8 cellular contexts compared by ENCODE assay signal in the genomic region with DNA sequence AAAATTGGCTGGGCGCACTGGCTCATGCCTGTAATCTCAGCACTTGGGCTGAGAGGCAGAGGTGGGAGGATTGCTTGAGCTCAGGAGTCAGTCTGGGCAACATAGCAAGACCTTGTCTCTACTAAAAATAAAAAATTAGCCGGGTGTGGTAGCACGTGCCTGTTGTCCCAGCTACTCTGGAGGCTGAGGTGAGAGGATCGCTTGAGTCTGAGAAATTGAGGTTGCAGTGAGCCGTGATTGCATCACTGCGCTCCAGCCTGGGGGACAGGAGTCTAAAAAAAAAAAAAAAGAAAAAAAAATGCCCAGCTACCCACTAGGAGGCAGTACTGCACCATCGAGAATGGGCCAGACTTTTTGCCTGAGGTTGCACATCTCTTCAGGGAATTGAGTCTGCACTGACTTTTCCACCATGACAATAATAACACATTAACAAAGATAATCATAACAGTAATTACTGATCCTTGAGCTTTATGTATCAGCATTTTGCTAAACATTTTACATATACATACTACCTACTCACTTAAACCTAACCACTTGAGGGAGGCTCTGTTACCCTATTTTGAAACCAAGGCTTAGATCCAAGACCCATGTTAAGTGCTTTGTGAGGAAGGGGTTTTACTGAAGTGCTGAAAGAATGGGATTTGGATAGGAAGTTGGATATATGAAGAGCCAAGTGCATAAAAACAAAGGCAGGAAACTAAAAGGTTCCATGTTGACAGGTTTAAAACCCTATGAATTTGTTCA. TPM values are rescaled to one million over a fixed set of nuclear protein-coding genes. Genes with fewer than 3 reads are reported as not detected.
A peak's percentile ranks its signal among the peaks of the same experiment; 100 is the strongest.
DNase-seq lines count a peak whose midpoint lies in the region; ATAC-seq and TF ChIP-seq lines count a peak whose summit lies in the region.

No MANE protein-coding gene starts in this region.

- peaks cover 0 to 3% (median 0%) of the 10 kb centered on the region in 5 experiments for H3K9me3 Mint-ChIP-seq in brain

- DNase-seq in DMS53 treated with DMSO at 0.1 percent for 48 hours (lab: John Stamatoyannopoulos, UW; ENCODE audit: unreplicated experiment) (peak; percentile 36), SW480 (ENCODE audit: low spot score) (peak; percentile 27), islet precursor cell (peak; percentile 72), GM19238 (ENCODE audit: insufficient read length, low spot score) (no peak)
- DNase-seq in stimulated activated CD4-positive, alpha-beta T cell treated with anti-CD3 and anti-CD28 coated beads, Interleukin-2, amount 100 ng/mL, for 48 hours, result peak; percentile 24 to 34

- H3K4me3 Mint-ChIP-seq in brain, result no peak overlapping the region

- peak; percentile 72 for TF ChIP-seq RAD21 in Ishikawa (IDR thresholded peaks at IDR 0.05; ENCODE audit: low read depth)

- H3K4me1 Mint-ChIP-seq in brain, result peaks cover 14% of the 10 kb centered on the region

- no peaks in the 10 kb centered on the region for H3K27me3 Mint-ChIP-seq in brain

- TF ChIP-seq EP300 in Ishikawa (IDR thresholded peaks at IDR 0.05; ENCODE audit: borderline replicate concordance), result no peak

- H3K27ac Mint-ChIP-seq in brain, result peak overlapping the region in 4 of 5 experiments; percentile 34 to 72 (median 61)

- H3K36me3 Mint-ChIP-seq in brain, result peaks cover 62% of the 10 kb centered on the region

- TF ChIP-seq CTCF in brain (conservative IDR thresholded peaks at IDR 0.05), result peak; percentile 78 to 83

- ATAC-seq in HG02970 (IDR thresholded peaks at IDR 0.05; ENCODE audit: low FRiP score, unreplicated experiment), result no peak

TF ChIP-seq in Ishikawa, 13 proteins besides CTCF, POLR2A, EP300 and RAD21:
- TF ChIP-seq CEBPB (IDR thresholded peaks at IDR 0.05), result peak; percentile 83
- TF ChIP-seq, protein P1, sequence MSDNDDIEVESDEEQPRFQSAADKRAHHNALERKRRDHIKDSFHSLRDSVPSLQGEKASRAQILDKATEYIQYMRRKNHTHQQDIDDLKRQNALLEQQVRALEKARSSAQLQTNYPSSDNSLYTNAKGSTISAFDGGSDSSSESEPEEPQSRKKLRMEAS (IDR thresholded peaks at IDR 0.05), result no peak

RNA-seq across cellular contexts. Expression of a gene that starts 21.0 kb away (rescaled TPM):
- 187 TPM for polyA plus RNA-seq in brain (ENCODE audit: insufficient read depth, low read depth, low replicate concordance)
